7 cellular contexts compared by ENCODE assay signal in genomic region chr16:52424591-52424990, GRCh38.
"Had no signal": no experiment of that assay in that cellular context is flagged by ENCODE, and none has a peak within 500 bp of the region (broad histone marks: within the 10 kb centered on the region; RNA-seq: fewer than 3 reads in every experiment).

No MANE protein-coding gene starts in this region.

- H3K4me3 ChIP-seq: K562 had no signal

- DNase-seq: IMR-90, KBM-7, KG1 had no signal

- H3K27ac ChIP-seq: HL-60, KMS-11 had no signal

- H3K9ac ChIP-seq: KMS-11 had no signal

- ATAC-seq: HepG2, K562 had no signal

- H3K4me2 ChIP-seq: KMS-11 had no signal
